In genomic region chr20:32215147-32215546, GRCh38 we compare ENCODE assay signal across 33 cellular contexts.
"Had no signal": no experiment of that assay in that cellular context is flagged by ENCODE, and none has a peak within 500 bp of the region (broad histone marks: within the 10 kb centered on the region; RNA-seq: fewer than 3 reads in every experiment).

No MANE protein-coding gene starts in this region.

- H3K27ac ChIP-seq: adrenal gland, body of pancreas, epithelial cell of prostate, esophagus squamous epithelium, gastroesophageal sphincter, WERI-Rb-1 had no signal

- H3K4me3 ChIP-seq: adrenal gland, body of pancreas, esophagus squamous epithelium, gastroesophageal sphincter had no signal

- DNase-seq: activated B cell treated with CpG ODN at 0.5 μM for 24 hours; activated CD4-positive, alpha-beta T cell treated with anti-CD3 and anti-CD28 coated beads for 48 hours; activated CD4-positive, alpha-beta T cell treated with anti-CD3 and anti-CD28 coated beads, Interleukin-2, amount 50 U/mL, for 1 hour; activated CD4-positive, alpha-beta T cell treated with anti-CD3 and anti-CD28 coated beads, Interleukin-2, amount 50 U/mL, for 48 hours; activated CD8-positive, alpha-beta memory T cell treated with anti-CD3 and anti-CD28 coated beads for 24 hours; activated CD8-positive, alpha-beta T cell treated with anti-CD3 and anti-CD28 coated beads for 36 hours; activated gamma-delta T cell; activated naive CD4-positive, alpha-beta T cell; activated naive CD4-positive, alpha-beta T cell treated with anti-CD3 and anti-CD28 coated beads, Interleukin-2, amount 10 ng/mL, durations not matched to agents 7 days and 5 days; activated naive CD8-positive, alpha-beta T cell treated with anti-CD3 and anti-CD28 coated beads, Interleukin-2, amount 50 U/mL, for 24 hours; activated T-cell treated with anti-CD3 and anti-CD28 coated beads, Interleukin-2, amount 50 U/mL, for 72 hours; adrenal gland; amygdala; aorta; body of pancreas; caudate nucleus; cortex of kidney; dermis blood vessel endothelial cell; effector CD4-positive, alpha-beta T cell; effector memory CD8-positive, alpha-beta T cell; esophagus squamous epithelium; foreskin melanocyte; T-helper 1 cell; T-helper 17 cell; T1000; WERI-Rb-1 had no signal

- FAIRE-seq: colon, endothelial cell of umbilical vein had no signal

- H3K27me3 ChIP-seq: adrenal gland, body of pancreas, esophagus squamous epithelium, gastroesophageal sphincter had no signal

- H3K27ac Mint-ChIP-seq: activated B cell treated with CpG ODN at 0.5 μM for 24 hours; activated CD8-positive, alpha-beta T cell treated with anti-CD3 and anti-CD28 coated beads for 36 hours; activated naive CD4-positive, alpha-beta T cell treated with anti-CD3 and anti-CD28 coated beads, Interleukin-2, amount 10 ng/mL, durations not matched to agents 7 days and 5 days; activated naive CD4-positive, alpha-beta T cell treated with anti-CD3 and anti-CD28 coated beads, Interleukin-2, amount 50 U/mL, for 72 hours; activated naive CD8-positive, alpha-beta T cell treated with anti-CD3 and anti-CD28 coated beads, Interleukin-2, amount 50 U/mL, for 24 hours; activated T-cell treated with anti-CD3 and anti-CD28 coated beads, Interleukin-2, amount 50 U/mL, for 72 hours; effector memory CD8-positive, alpha-beta T cell; T-helper 17 cell; T-helper 2 cell treated with Interferon-gamma antibody and Interleukin-4, amounts not matched to agents 5 μg/mL and 100 μg/mL, for 36 hours had no signal

- H3K4me3 Mint-ChIP-seq: activated B cell treated with CpG ODN at 0.5 μM for 24 hours; activated CD8-positive, alpha-beta T cell treated with anti-CD3 and anti-CD28 coated beads for 36 hours; activated naive CD4-positive, alpha-beta T cell treated with anti-CD3 and anti-CD28 coated beads, Interleukin-2, amount 10 ng/mL, durations not matched to agents 7 days and 5 days; activated naive CD8-positive, alpha-beta T cell treated with anti-CD3 and anti-CD28 coated beads, Interleukin-2, amount 50 U/mL, for 24 hours; activated T-cell treated with anti-CD3 and anti-CD28 coated beads, Interleukin-2, amount 50 U/mL, for 72 hours; effector memory CD8-positive, alpha-beta T cell; T-helper 17 cell; T-helper 2 cell treated with Interferon-gamma antibody and Interleukin-4, amounts not matched to agents 5 μg/mL and 100 μg/mL, for 36 hours had no signal

- ATAC-seq: activated CD4-positive, CD25-positive, alpha-beta regulatory T cell treated with anti-CD3 and anti-CD28 coated beads, Interleukin-2, amount 50 U/mL, for 24 hours; activated CD8-positive, alpha-beta T cell treated with anti-CD3 and anti-CD28 coated beads for 36 hours; activated naive CD4-positive, alpha-beta T cell treated with anti-CD3 and anti-CD28 coated beads, Interleukin-2, amount 50 U/mL, for 72 hours; activated naive CD8-positive, alpha-beta T cell treated with anti-CD3 and anti-CD28 coated beads, Interleukin-2, amount 50 U/mL, for 24 hours; activated T-cell treated with anti-CD3 and anti-CD28 coated beads, Interleukin-2, amount 50 U/mL, for 72 hours; body of pancreas; effector memory CD8-positive, alpha-beta T cell; gastroesophageal sphincter; T-helper 17 cell had no signal

- H3K27me3 Mint-ChIP-seq: activated B cell treated with CpG ODN at 0.5 μM for 24 hours; activated CD8-positive, alpha-beta T cell treated with anti-CD3 and anti-CD28 coated beads for 36 hours; activated naive CD4-positive, alpha-beta T cell treated with anti-CD3 and anti-CD28 coated beads, Interleukin-2, amount 10 ng/mL, durations not matched to agents 7 days and 5 days; activated naive CD8-positive, alpha-beta T cell treated with anti-CD3 and anti-CD28 coated beads, Interleukin-2, amount 50 U/mL, for 24 hours; effector memory CD8-positive, alpha-beta T cell; T-helper 17 cell had no signal

- H3K9me3 ChIP-seq: adrenal gland, body of pancreas, esophagus squamous epithelium, gastroesophageal sphincter had no signal

- H3K9me3 Mint-ChIP-seq: activated B cell treated with CpG ODN at 0.5 μM for 24 hours; activated CD8-positive, alpha-beta T cell treated with anti-CD3 and anti-CD28 coated beads for 36 hours; activated naive CD4-positive, alpha-beta T cell treated with anti-CD3 and anti-CD28 coated beads, Interleukin-2, amount 10 ng/mL, durations not matched to agents 7 days and 5 days; activated naive CD4-positive, alpha-beta T cell treated with anti-CD3 and anti-CD28 coated beads, Interleukin-2, amount 50 U/mL, for 72 hours; activated naive CD8-positive, alpha-beta T cell treated with anti-CD3 and anti-CD28 coated beads, Interleukin-2, amount 50 U/mL, for 24 hours; activated T-cell treated with anti-CD3 and anti-CD28 coated beads, Interleukin-2, amount 50 U/mL, for 72 hours; effector memory CD8-positive, alpha-beta T cell; T-helper 2 cell treated with Interferon-gamma antibody and Interleukin-4, amounts not matched to agents 5 μg/mL and 100 μg/mL, for 36 hours had no signal
